18 cellular contexts compared by ENCODE assay signal in the genomic region with DNA sequence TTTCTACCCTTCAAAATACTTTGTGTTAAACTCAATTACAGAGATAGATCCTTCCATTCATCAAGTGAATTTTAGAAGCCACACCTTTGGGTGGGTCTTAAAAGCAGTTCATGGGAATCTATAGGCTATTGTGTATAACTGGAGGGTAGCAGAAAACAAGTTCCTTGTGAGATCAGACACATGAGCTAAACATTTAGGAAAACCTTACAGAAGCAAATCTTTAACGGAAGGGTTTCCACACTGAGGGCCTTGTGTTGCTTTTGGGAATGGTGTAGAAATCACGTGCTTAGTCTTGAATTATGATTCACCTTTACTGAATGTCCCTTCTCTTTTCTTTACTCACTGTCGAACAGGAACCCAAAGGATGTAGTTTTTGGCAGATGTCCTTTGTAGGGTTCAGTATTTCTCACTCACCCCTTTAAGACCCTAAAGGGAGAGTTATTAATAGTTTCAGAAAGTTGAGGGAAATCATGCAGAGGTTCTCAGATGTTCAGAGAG.
A peak's percentile ranks its signal among the peaks of the same experiment; 100 is the strongest.
DNase-seq lines count a peak whose midpoint lies in the region; ATAC-seq and TF ChIP-seq lines count a peak whose summit lies in the region.
"Had no signal": no experiment of that assay in that cellular context is flagged by ENCODE, and none has a peak within 500 bp of the region (broad histone marks: within the 10 kb centered on the region; RNA-seq: fewer than 3 reads in every experiment).

No MANE protein-coding gene starts in this region.

- H3K4me1 Mint-ChIP-seq in chondrocyte (ENCODE audit: low read depth): peaks cover 15% of the 10 kb centered on the region

- H3K36me3 Mint-ChIP-seq in chondrocyte (ENCODE audit: low read depth): no peaks in the 10 kb centered on the region

- TF ChIP-seq CTCF in chondrocyte (IDR thresholded peaks at IDR 0.05): no peak
- TF ChIP-seq CTCF in fibroblast of mammary gland (conservative IDR thresholded peaks at IDR 0.05; ENCODE audit: control insufficient read depth, insufficient read depth, low read depth, low read length): no peak
- no peak for TF ChIP-seq CTCF in tibial artery (IDR thresholded peaks at IDR 0.05)
- no peak for TF ChIP-seq CTCF in A673 (conservative IDR thresholded peaks at IDR 0.05; ENCODE audit: low read depth, low read length)

- H3K27me3 Mint-ChIP-seq in chondrocyte (ENCODE audit: low read depth): peaks cover 9% of the 10 kb centered on the region

- H3K4me3 ChIP-seq in fibroblast of mammary gland (ENCODE audit: control insufficient read depth, low read depth, low read length) (no peak overlapping the region), tibial artery (no peak overlapping the region), A673 (ENCODE audit: low read depth, low read length, poor library complexity, severe bottlenecking) (no peak overlapping the region)
- H3K4me3 ChIP-seq: GM12878 had no signal

- ATAC-seq in GM19452 (IDR thresholded peaks at IDR 0.05; ENCODE audit: unreplicated experiment): no peak
- ATAC-seq: GM12878 had no signal

- POLR2A ChIA-PET in A673 (lab: Charles Lee; ENCODE audit: low non-redundant PET): no interaction called here

- CTCF ChIA-PET in A673 (lab: Charles Lee): no interaction called here

- H3K27me3 ChIP-seq in tibial artery (no peaks in the 10 kb centered on the region), A673 (replicated peaks; ENCODE audit: insufficient read depth, low read depth, low read length, poor library complexity) (no peaks in the 10 kb centered on the region)

- no peaks in the 10 kb centered on the region for H3K9me3 Mint-ChIP-seq in chondrocyte (ENCODE audit: low read depth)
- H3K9me3 Mint-ChIP-seq: CD4-positive, alpha-beta T cell; H9 had no signal

- H3K27ac Mint-ChIP-seq in chondrocyte (ENCODE audit: unreplicated experiment): peak overlapping the region; percentile 2
- H3K27ac Mint-ChIP-seq: CD4-positive, alpha-beta T cell; H9 had no signal

- H3K9me3 ChIP-seq in tibial artery (no peaks in the 10 kb centered on the region), A673 (ENCODE audit: low read depth, low read length, poor library complexity, severe bottlenecking) (no peaks in the 10 kb centered on the region)

- DNase-seq in COLO829 (ENCODE audit: low spot score) (peak; percentile 97), chondrocyte (ENCODE audit: low spot score) (no peak), fibroblast of mammary gland (ENCODE audit: low read depth) (peak; percentile 20), tibial artery (no peak), SKM-1 treated with dmso at 0.1 percent for 144 hours (lab: John Stamatoyannopoulos, UW; ENCODE audit: unreplicated experiment) (no peak), iPS-NIHi7 (ENCODE audit: extremely low spot score) (no peak), A673 (ENCODE audit: low spot score) (no peak)
- DNase-seq: AML-193; CD4-positive, alpha-beta T cell; DMS 273 treated with DMSO at 0.1 percent for 48 hours; DMS53; DND-41; EL; H9; IMR-90 had no signal

- H3K36me3 ChIP-seq in tibial artery (no peaks in the 10 kb centered on the region), A673 (ENCODE audit: insufficient read depth, low read length, poor library complexity, severe bottlenecking) (no peaks in the 10 kb centered on the region)

- H3K27ac ChIP-seq in tibial artery: peak overlapping the region; percentile 74 to 83
- H3K27ac ChIP-seq in A673 (ENCODE audit: low read depth, low read length, poor library complexity, severe bottlenecking): no peak overlapping the region
- H3K27ac ChIP-seq: C4-2B had no signal

- H3K4me1 ChIP-seq in tibial artery (peaks cover 0 to 82% (median 45%) of the 10 kb centered on the region in 4 donors), A673 (ENCODE audit: insufficient read depth, low read length, poor library complexity, severe bottlenecking) (no peaks in the 10 kb centered on the region)

- BruUV-seq in A673 (replicated peaks; lab: Mats Ljungman, UMichigan): no TSS peak

- intact Hi-C loops in tibial artery (cut with DNase I; ENCODE audit: low total_unique reads) (no loop called here), A673 (cut with micrococcal nuclease; ENCODE audit: unreplicated experiment) (no loop called here)

- no peak overlapping the region for H3K4me3 Mint-ChIP-seq in chondrocyte (ENCODE audit: unreplicated experiment)
- H3K4me3 Mint-ChIP-seq: CD4-positive, alpha-beta T cell; H9 had no signal

Comparison
In these comparisons a context has a peak if more than half of its experiments do, and no peak if none do; other contexts are left out.
1. DNase-seq: peak in COLO829 (single experiment) and fibroblast of mammary gland (single experiment); none in chondrocyte (single experiment), tibial artery (0 of 2), SKM-1 treated with dmso at 0.1 percent for 144 hours (single experiment), iPS-NIHi7 (single experiment) and A673 (single experiment).